6 cellular contexts compared by ENCODE assay signal in the genomic region with DNA sequence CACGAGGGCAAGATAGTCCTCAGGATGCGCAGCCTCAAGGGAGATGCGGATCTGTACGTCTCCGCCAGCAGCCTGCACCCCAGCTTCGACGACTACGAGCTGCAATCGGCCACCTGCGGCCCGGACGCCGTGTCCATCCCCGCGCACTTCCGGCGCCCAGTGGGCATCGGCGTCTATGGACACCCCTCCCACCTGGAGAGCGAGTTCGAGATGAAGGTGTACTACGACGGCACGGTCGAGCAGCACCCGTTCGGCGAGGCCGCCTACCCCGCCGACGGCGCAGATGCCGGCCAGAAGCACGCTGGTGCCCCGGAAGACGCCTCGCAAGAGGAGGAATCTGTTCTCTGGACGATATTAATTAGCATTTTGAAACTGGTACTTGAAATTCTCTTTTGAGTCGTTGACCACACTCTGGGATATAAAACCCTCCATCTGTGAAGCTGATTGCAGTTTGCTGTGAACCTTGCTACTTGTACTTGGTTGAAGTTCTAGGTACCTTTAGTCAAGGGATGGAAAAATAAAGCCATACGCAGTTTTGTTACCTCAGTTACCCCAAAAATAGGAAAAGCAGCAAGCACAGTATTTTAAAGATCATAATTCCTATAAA. TPM values are rescaled to one million over a fixed set of nuclear protein-coding genes. Genes with fewer than 3 reads are reported as not detected.
DNase-seq lines count a peak whose midpoint lies in the region; ATAC-seq lines count a peak whose summit lies in the region.

No MANE protein-coding gene starts in this region.

- H3K4me3 Mint-ChIP-seq in activated CD4-positive, alpha-beta T cell treated with anti-CD3 and anti-CD28 coated beads for 36 hours: peak overlapping the region; percentile 88

- DNase-seq in activated CD4-positive, alpha-beta T cell treated with anti-CD3 and anti-CD28 coated beads for 36 hours: peak; percentile 66
- DNase-seq in right cardiac atrium: peak in 1 of 3 donors; percentile 29
- DNase-seq in stimulated activated naive CD4-positive, alpha-beta T cell treated with Interleukin-2 at 50 U/mL for 16 hours (lab: John Stamatoyannopoulos, UW): peak; percentile 53
- DNase-seq in NCI-H2107 treated with DMSO at 0.1 percent for 48 hours (lab: John Stamatoyannopoulos, UW; ENCODE audit: unreplicated experiment): no peak

- peaks cover 3% of the 10 kb centered on the region for H3K4me1 ChIP-seq in right cardiac atrium (ENCODE audit: control insufficient read depth, insufficient read depth, low read length)

- no peaks in the 10 kb centered on the region for H3K9me3 Mint-ChIP-seq in activated CD4-positive, alpha-beta T cell treated with anti-CD3 and anti-CD28 coated beads for 36 hours (ENCODE audit: low read depth)

- peaks cover 33% of the 10 kb centered on the region for H3K36me3 Mint-ChIP-seq in activated CD4-positive, alpha-beta T cell treated with anti-CD3 and anti-CD28 coated beads for 36 hours (ENCODE audit: low read depth)

- H3K27me3 Mint-ChIP-seq in activated CD4-positive, alpha-beta T cell treated with anti-CD3 and anti-CD28 coated beads for 36 hours: no peaks in the 10 kb centered on the region

- intact Hi-C loops in activated CD4-positive, alpha-beta T cell treated with anti-CD3 and anti-CD28 coated beads for 36 hours (cut with DNase I, micrococcal nuclease): loop anchor here (1.0 to 5.0 kb wide), 10 partner anchors 20 to 882 kb away; a partner anchor contains a TSS
- intact Hi-C loops in right cardiac atrium (cut with DNase I): no loop called here

- peak overlapping the region; percentile 78 for H3K27ac ChIP-seq in right cardiac atrium (ENCODE audit: low read length)

- ATAC-seq in GM18861 (IDR thresholded peaks at IDR 0.05; ENCODE audit: unreplicated experiment) (peak; percentile 8), HG03095 (IDR thresholded peaks at IDR 0.05; ENCODE audit: unreplicated experiment) (peak; percentile 15), right cardiac atrium (peak; percentile 1 to 11)
- ATAC-seq in activated CD4-positive, alpha-beta T cell treated with anti-CD3 and anti-CD28 coated beads for 36 hours: peak; percentile 8

- no peaks in the 10 kb centered on the region for H3K9me3 ChIP-seq in right cardiac atrium (ENCODE audit: control insufficient read depth, low read length)

- POLR2A ChIA-PET in activated CD4-positive, alpha-beta T cell treated with anti-CD3 and anti-CD28 coated beads for 36 hours (lab: Charles Lee): interaction anchor here (1.1 to 2.3 kb wide), 3 partner anchors 7 to 49 kb away, joined by 3 to 14 read pairs (median 6); a partner anchor contains a TSS

- WGBS in right cardiac atrium: 3% methylated on average over 41 of the region's 41 CpGs

- peak overlapping the region; percentile 65 for H3K4me3 ChIP-seq in right cardiac atrium (ENCODE audit: low read length)

- CTCF ChIA-PET in activated CD4-positive, alpha-beta T cell treated with anti-CD3 and anti-CD28 coated beads for 36 hours (lab: Charles Lee): interaction anchor here (1.1 to 6.1 kb wide), 2 partner anchors 10 to 16 kb away, joined by 3 to 60 read pairs; no protein-coding TSS in a partner anchor

- peaks cover 42% of the 10 kb centered on the region for H3K4me1 Mint-ChIP-seq in activated CD4-positive, alpha-beta T cell treated with anti-CD3 and anti-CD28 coated beads for 36 hours

- no peaks in the 10 kb centered on the region for H3K27me3 ChIP-seq in right cardiac atrium (ENCODE audit: control insufficient read depth, insufficient read depth)

- peak overlapping the region; percentile 88 for H3K27ac Mint-ChIP-seq in activated CD4-positive, alpha-beta T cell treated with anti-CD3 and anti-CD28 coated beads for 36 hours

RNA-seq across cellular contexts. Expression of a gene that starts 0.8 kb away (rescaled TPM):
- total RNA-seq in activated CD4-positive, alpha-beta T cell treated with anti-CD3 and anti-CD28 coated beads for 36 hours: 10 to 100 TPM; 14.7 to 15.6 TPM
- 10 to 100 TPM; 14.6 to 16.1 (median 14.8) TPM for total RNA-seq in right cardiac atrium
- polyA plus RNA-seq in right cardiac atrium: 7.5 TPM

RNA-seq across cellular contexts. Expression of a gene that starts 0.9 kb away (rescaled TPM):
- total RNA-seq in activated CD4-positive, alpha-beta T cell treated with anti-CD3 and anti-CD28 coated beads for 36 hours: 10 to 100 TPM; 34.3 to 36.2 TPM
- total RNA-seq in right cardiac atrium: 10 to 100 TPM in 3 of 4 donors, 1 to 10 TPM in 1; 9.6 to 13.6 (median 11.8) TPM
- polyA plus RNA-seq in right cardiac atrium: 6.3 TPM

RNA-seq across cellular contexts. Expression of a gene that starts 21.6 kb away (rescaled TPM):
- total RNA-seq in activated CD4-positive, alpha-beta T cell treated with anti-CD3 and anti-CD28 coated beads for 36 hours: 10 to 100 TPM; 85.4 to 89.0 TPM
- total RNA-seq in right cardiac atrium: 10 to 100 TPM; 59.6 to 70.0 (median 61.0) TPM
- 40.5 TPM for polyA plus RNA-seq in right cardiac atrium

RNA-seq across cellular contexts. Expression of a gene that starts 48.6 kb away (rescaled TPM):
- 1 to 10 TPM; 2.0 to 2.4 TPM for total RNA-seq in activated CD4-positive, alpha-beta T cell treated with anti-CD3 and anti-CD28 coated beads for 36 hours
- total RNA-seq in right cardiac atrium: 1 to 10 TPM in 2 of 4 donors, under 1 TPM in 2; 0.77 to 1.2 (median 0.90) TPM
- polyA plus RNA-seq in right cardiac atrium: 1.2 TPM

RNA-seq across cellular contexts. Expression of a gene that starts 48.7 kb away (rescaled TPM):
- 10 to 100 TPM; 19.2 to 30.2 TPM for total RNA-seq in activated CD4-positive, alpha-beta T cell treated with anti-CD3 and anti-CD28 coated beads for 36 hours
- total RNA-seq in right cardiac atrium: 10 to 100 TPM; 10.3 to 13.2 (median 12.2) TPM
- polyA plus RNA-seq in right cardiac atrium: 11.1 TPM

Comparison
In these comparisons a context has a peak if more than half of its experiments do, and no peak if none do; other contexts are left out.
1. intact Hi-C loops: an anchor here in activated CD4-positive, alpha-beta T cell treated with anti-CD3 and anti-CD28 coated beads for 36 hours (1.0 to 5.0 kb wide); none called in right cardiac atrium.